ENCODE assay signal across 13 cellular contexts in genomic region chr5:57816108-57816507, GRCh38.
DNase-seq lines count a peak whose midpoint lies in the region; ATAC-seq and TF ChIP-seq lines count a peak whose summit lies in the region.
"Had no signal": no experiment of that assay in that cellular context is flagged by ENCODE, and none has a peak within 500 bp of the region (broad histone marks: within the 10 kb centered on the region; RNA-seq: fewer than 3 reads in every experiment).

No MANE protein-coding gene starts in this region.

- no peaks in the 10 kb centered on the region for H4K20me1 ChIP-seq in SK-N-SH (ENCODE audit: insufficient read depth)
- no peaks in the 10 kb centered on the region for H4K20me1 ChIP-seq in smooth muscle cell (ENCODE audit: low read depth)

- H2AFZ ChIP-seq in SK-N-SH (ENCODE audit: low read depth) (no peak overlapping the region), smooth muscle cell (ENCODE audit: low read depth) (no peak overlapping the region)

- H3K9me3 ChIP-seq in SK-N-SH (peaks cover 13% of the 10 kb centered on the region; the same call in 1 of the 2 replicates), smooth muscle cell (replicated peaks; ENCODE audit: low read depth) (no peaks in the 10 kb centered on the region), colonic mucosa (no peaks in the 10 kb centered on the region)
- H3K9me3 ChIP-seq: thyroid gland had no signal

- H3K27me3 ChIP-seq in SK-N-SH (ENCODE audit: insufficient read depth) (no peaks in the 10 kb centered on the region), smooth muscle cell (ENCODE audit: low read depth) (no peaks in the 10 kb centered on the region), colonic mucosa (no peaks in the 10 kb centered on the region)
- H3K27me3 ChIP-seq: thyroid gland had no signal

- H3K9ac ChIP-seq in SK-N-SH = peak overlapping the region; percentile 33; the same call in 1 of the 2 replicates
- no peak overlapping the region for H3K9ac ChIP-seq in smooth muscle cell (ENCODE audit: low read depth)
- no peak overlapping the region for H3K9ac ChIP-seq in colonic mucosa (ENCODE audit: low read depth in 2 of 2, low read length in 2 of 2)

- peak; percentile 70 for ATAC-seq in activated CD4-positive, alpha-beta T cell treated with anti-CD3 and anti-CD28 coated beads for 36 hours

- no peak for TF ChIP-seq RAD21 in SK-N-SH (IDR thresholded peaks at IDR 0.05; ENCODE audit: low read length)

- no peaks in the 10 kb centered on the region for H3K36me3 Mint-ChIP-seq in activated CD4-positive, alpha-beta T cell treated with anti-CD3 and anti-CD28 coated beads for 36 hours (ENCODE audit: low read depth)

- H3K4me1 ChIP-seq in SK-N-SH (ENCODE audit: control insufficient read depth in 1 of 2, insufficient read depth in 2 of 2, low read depth in 1 of 2, low read length in 1 of 2) = peaks cover 0 to 22% of the 10 kb centered on the region in 2 experiments; a peak in 2 of 4 replicates
- peaks cover 3% of the 10 kb centered on the region for H3K4me1 ChIP-seq in smooth muscle cell (ENCODE audit: low read depth)
- no peaks in the 10 kb centered on the region for H3K4me1 ChIP-seq in colonic mucosa

- DNase-seq in activated CD4-positive, alpha-beta T cell treated with anti-CD3 and anti-CD28 coated beads for 36 hours = peak; percentile 4
- no peak for DNase-seq in activated CD4-positive, alpha-beta T cell treated with anti-CD3 and anti-CD28 coated beads, Interleukin-2, amount 50 U/mL, for 48 hours
- DNase-seq in SK-N-SH (no peak), fibroblast of pulmonary artery (ENCODE audit: low read depth) (peak; percentile 96), smooth muscle cell (lab: John Stamatoyannopoulos, UW; ENCODE audit: unreplicated experiment) (no peak), medulla oblongata (ENCODE audit: extremely low spot score) (no peak), colonic mucosa (no peak), NCI-H510A (lab: John Stamatoyannopoulos, UW) (no peak)
- DNase-seq: 8988T; effector CD4-positive, alpha-beta T cell; NCI-H2029 treated with DMSO at 0.1 percent for 48 hours; stimulated activated CD4-positive, alpha-beta T cell treated with anti-CD3 and anti-CD28 coated beads, Interleukin-2, amount 100 ng/mL, for 48 hours; thyroid gland had no signal

- H3K4me2 ChIP-seq in SK-N-SH = peak overlapping the region; percentile 18; the same call in 1 of the 2 replicates
- peak overlapping the region; percentile 57 for H3K4me2 ChIP-seq in smooth muscle cell

- POLR2A ChIA-PET in activated CD4-positive, alpha-beta T cell treated with anti-CD3 and anti-CD28 coated beads for 36 hours (lab: Charles Lee) = no interaction called here
- POLR2A ChIA-PET in SK-N-SH (lab: Yijun Ruan, JAX) = no interaction called here

- H3K27me3 Mint-ChIP-seq in activated CD4-positive, alpha-beta T cell treated with anti-CD3 and anti-CD28 coated beads for 36 hours = peaks cover 2% of the 10 kb centered on the region

- H3K4me3 Mint-ChIP-seq in activated CD4-positive, alpha-beta T cell treated with anti-CD3 and anti-CD28 coated beads for 36 hours = no peak overlapping the region

- H3F3A ChIP-seq in SK-N-SH (replicated peaks; ENCODE audit: insufficient read depth) = peaks cover 33% of the 10 kb centered on the region
- H3F3A ChIP-seq in smooth muscle cell (ENCODE audit: low read depth) = no peaks in the 10 kb centered on the region

- CTCF ChIA-PET in activated CD4-positive, alpha-beta T cell treated with anti-CD3 and anti-CD28 coated beads for 36 hours (lab: Charles Lee) = no interaction called here
- CTCF ChIA-PET in SK-N-SH (lab: Yijun Ruan, JAX) = no interaction called here

- H3K27ac ChIP-seq in SK-N-SH (ENCODE audit: low read depth in 2 of 2, low read length in 1 of 2) = peak overlapping the region; percentile 65 to 85
- H3K27ac ChIP-seq in smooth muscle cell (ENCODE audit: low read depth) = peak overlapping the region; percentile 59
- H3K27ac ChIP-seq in colonic mucosa = no peak overlapping the region
- H3K27ac ChIP-seq: thyroid gland had no signal

- no peaks in the 10 kb centered on the region for H3K4me1 Mint-ChIP-seq in activated CD4-positive, alpha-beta T cell treated with anti-CD3 and anti-CD28 coated beads for 36 hours

- no peak overlapping the region for H3K4me3 ChIP-seq in SK-N-SH (ENCODE audit: low read depth in 2 of 2, low read length in 1 of 2)
- no peak overlapping the region for H3K4me3 ChIP-seq in fibroblast of pulmonary artery (replicated peaks; ENCODE audit: low read depth, low read length)
- no peak overlapping the region for H3K4me3 ChIP-seq in smooth muscle cell
- H3K4me3 ChIP-seq in colonic mucosa = no peak overlapping the region
- H3K4me3 ChIP-seq: thyroid gland had no signal

- peaks cover 0 to 4% of the 10 kb centered on the region in 2 experiments for H3K36me3 ChIP-seq in SK-N-SH (replicated peaks in 1 of 2; ENCODE audit: control insufficient read depth in 1 of 2, insufficient read depth in 2 of 2, low read length in 1 of 2)
- H3K36me3 ChIP-seq in smooth muscle cell (ENCODE audit: low read depth) = peaks cover 3% of the 10 kb centered on the region
- no peaks in the 10 kb centered on the region for H3K36me3 ChIP-seq in colonic mucosa
- H3K36me3 ChIP-seq: thyroid gland had no signal

- no peaks in the 10 kb centered on the region for H3K79me2 ChIP-seq in SK-N-SH (ENCODE audit: insufficient read depth)
- no peaks in the 10 kb centered on the region for H3K79me2 ChIP-seq in smooth muscle cell (ENCODE audit: low read depth)

- intact Hi-C loops in activated CD4-positive, alpha-beta T cell treated with anti-CD3 and anti-CD28 coated beads for 36 hours (cut with DNase I, micrococcal nuclease) = no loop called here
- intact Hi-C loops in colonic mucosa (cut with DNase I) = no loop called here

- peak; percentile 54 to 98; a peak in 3 of 4 replicates for TF ChIP-seq EP300 in SK-N-SH (IDR thresholded peaks at IDR 0.05; ENCODE audit: borderline replicate concordance in 1 of 2, low read depth in 1 of 2, low read length in 1 of 2)

- H3K9me3 Mint-ChIP-seq in activated CD4-positive, alpha-beta T cell treated with anti-CD3 and anti-CD28 coated beads for 36 hours (ENCODE audit: low read depth) = no peaks in the 10 kb centered on the region

- H3K9me2 ChIP-seq in SK-N-SH = no peaks in the 10 kb centered on the region

- no peak overlapping the region for H3K27ac Mint-ChIP-seq in activated CD4-positive, alpha-beta T cell treated with anti-CD3 and anti-CD28 coated beads for 36 hours

- TF ChIP-seq CTCF in SK-N-SH (IDR thresholded peaks at IDR 0.05) (no peak), fibroblast of pulmonary artery (IDR thresholded peaks at IDR 0.05; ENCODE audit: low read length, missing control alignments) (no peak), smooth muscle cell (IDR thresholded peaks at IDR 0.05; ENCODE audit: borderline replicate concordance, insufficient read depth, poor library complexity, severe bottlenecking) (no peak), colonic mucosa (IDR thresholded peaks at IDR 0.05) (no peak)

TF ChIP-seq in SK-N-SH, 30 proteins besides CTCF, POLR2A, EP300 and RAD21 (continues in another document):
- TF ChIP-seq CHD2 (IDR thresholded peaks at IDR 0.05; ENCODE audit: low read length, partially characterized antibody) (no peak), RFX5 (IDR thresholded peaks at IDR 0.05; ENCODE audit: low read length) (no peak), SIN3A (IDR thresholded peaks at IDR 0.05; ENCODE audit: borderline replicate concordance, low read depth, low read length) (peak; percentile 60; the same call in 1 of the 2 replicates), TEAD4 (IDR thresholded peaks at IDR 0.05; ENCODE audit: borderline replicate concordance, insufficient read depth) (peak; percentile 96), PBX3 (IDR thresholded peaks at IDR 0.05) (peak; percentile 98), TCF12 (IDR thresholded peaks at IDR 0.05) (peak; percentile 97), SMC3 (IDR thresholded peaks at IDR 0.05; ENCODE audit: low read depth, low read length) (no peak), RXRA (IDR thresholded peaks at IDR 0.05; ENCODE audit: borderline replicate concordance, low read depth) (peak; percentile 99), JUND (IDR thresholded peaks at IDR 0.05) (peak; percentile 97), FOSL2 (IDR thresholded peaks at IDR 0.05; ENCODE audit: borderline replicate concordance, low read depth) (peak; percentile 96), NRF1 (IDR thresholded peaks at IDR 0.05; ENCODE audit: low read depth, low read length) (no peak), GABPA (IDR thresholded peaks at IDR 0.05; ENCODE audit: low read depth) (no peak), ELF1 (IDR thresholded peaks at IDR 0.05) (peak; percentile 31; the same call in 1 of the 2 replicates), POLR2AphosphoS5 (IDR thresholded peaks at IDR 0.05; ENCODE audit: low read depth, low read length) (peak; percentile 90), MXI1 (IDR thresholded peaks at IDR 0.05; ENCODE audit: low read depth, low read length) (no peak), FOXM1 (IDR thresholded peaks at IDR 0.05; ENCODE audit: low read depth) (peak; percentile 98), RCOR1 (IDR thresholded peaks at IDR 0.05; ENCODE audit: low read length) (no peak), USF1 (IDR thresholded peaks at IDR 0.05; ENCODE audit: borderline replicate concordance, low read depth) (no peak), YY1 (IDR thresholded peaks at IDR 0.05; ENCODE audit: low read depth) (no peak), MAX (IDR thresholded peaks at IDR 0.05; ENCODE audit: low read depth) (peak; percentile 68; the same call in 1 of the 2 replicates), TAF1 (IDR thresholded peaks at IDR 0.05; ENCODE audit: borderline replicate concordance, low read depth, low read length) (no peak)

Comparison
In these comparisons a context has a peak if more than half of its experiments do, and no peak if none do; other contexts are left out.
1. DNase-seq: peak in activated CD4-positive, alpha-beta T cell treated with anti-CD3 and anti-CD28 coated beads for 36 hours (single experiment) and fibroblast of pulmonary artery (single experiment); none in activated CD4-positive, alpha-beta T cell treated with anti-CD3 and anti-CD28 coated beads, Interleukin-2, amount 50 U/mL, for 48 hours (0 of 2), SK-N-SH (single experiment), smooth muscle cell (single experiment), medulla oblongata (single experiment), colonic mucosa (single experiment) and NCI-H510A (single experiment).